Comparison of ENCODE assay signal across 17 cellular contexts in genomic region chr5:56699588-56699987, GRCh38.
DNase-seq lines count a peak whose midpoint lies in the region; ATAC-seq and TF ChIP-seq lines count a peak whose summit lies in the region.
"Had no signal": no experiment of that assay in that cellular context is flagged by ENCODE, and none has a peak within 500 bp of the region (broad histone marks: within the 10 kb centered on the region; RNA-seq: fewer than 3 reads in every experiment).

No MANE protein-coding gene starts in this region.

- H3K4me1 ChIP-seq in neuron (ENCODE audit: insufficient read depth, low read length): peaks cover 14% of the 10 kb centered on the region

- H3K27me3 Mint-ChIP-seq in activated CD4-positive, alpha-beta T cell treated with anti-CD3 and anti-CD28 coated beads for 36 hours: no peaks in the 10 kb centered on the region
- H3K27me3 Mint-ChIP-seq in WTC11 (ENCODE audit: low read depth): no peaks in the 10 kb centered on the region
- H3K27me3 Mint-ChIP-seq: IgD-negative memory B cell; stimulated activated naive CD8-positive, alpha-beta T cell treated with anti-CD3 and anti-CD28 coated beads, Interleukin-15, amount 100 ng/mL, for 72 hours had no signal

- intact Hi-C loops in activated CD4-positive, alpha-beta T cell treated with anti-CD3 and anti-CD28 coated beads for 36 hours (cut with DNase I, micrococcal nuclease): no loop called here

- DNase-seq in activated CD4-positive, alpha-beta T cell treated with anti-CD3 and anti-CD28 coated beads for 36 hours: no peak
- no peak for DNase-seq in activated CD4-positive, alpha-beta T cell treated with anti-CD3 and anti-CD28 coated beads for 1 hour
- DNase-seq in NCI-H146 (lab: John Stamatoyannopoulos, UW) (peak; percentile 94), WTC11 (ENCODE audit: low spot score) (no peak), GM10266 (ENCODE audit: extremely low spot score) (no peak), cerebellum (ENCODE audit: low spot score) (no peak)
- DNase-seq: activated CD8-positive, alpha-beta memory T cell treated with anti-CD3 and anti-CD28 coated beads, Interleukin-2, amount 10 ng/mL, durations not matched to agents 7 days and 5 days; activated gamma-delta T cell treated with Interleukin-2 at 50 U/mL for 16 hours; cortex of kidney; foreskin fibroblast; HFFc6; NCI-H2081 treated with DMSO at 0.1 percent for 48 hours; NK-92 treated with Interleukin-12 subunit alpha and Interleukin-12 subunit beta, amount 100 ng/mL, for 24 hours; stimulated activated naive CD8-positive, alpha-beta T cell treated with anti-CD3 and anti-CD28 coated beads, Interleukin-15, amount 100 ng/mL, for 72 hours had no signal

- POLR2A ChIA-PET in activated CD4-positive, alpha-beta T cell treated with anti-CD3 and anti-CD28 coated beads for 36 hours (lab: Charles Lee): no interaction called here
- POLR2A ChIA-PET in WTC11 (lab: Charles Lee): no interaction called here

- no peaks in the 10 kb centered on the region for H3K9me3 Mint-ChIP-seq in activated CD4-positive, alpha-beta T cell treated with anti-CD3 and anti-CD28 coated beads for 36 hours (ENCODE audit: low read depth)
- H3K9me3 Mint-ChIP-seq in WTC11: no peaks in the 10 kb centered on the region
- H3K9me3 Mint-ChIP-seq: HFFc6; stimulated activated naive CD8-positive, alpha-beta T cell treated with anti-CD3 and anti-CD28 coated beads, Interleukin-15, amount 100 ng/mL, for 72 hours had no signal

- no peak for TF ChIP-seq CTCF in WTC11 (IDR thresholded peaks at IDR 0.05)
- no peak for TF ChIP-seq CTCF in GM10266 (IDR thresholded peaks at IDR 0.05; ENCODE audit: control insufficient read depth, insufficient read depth, low read depth, missing control alignments)

- peak; percentile 38 for ATAC-seq in activated CD4-positive, alpha-beta T cell treated with anti-CD3 and anti-CD28 coated beads for 36 hours
- ATAC-seq in WTC11 (peak; percentile 33; the same call in 1 of the 2 replicates), GM21367 (IDR thresholded peaks at IDR 0.05; ENCODE audit: unreplicated experiment) (no peak)
- ATAC-seq: activated CD8-positive, alpha-beta memory T cell treated with anti-CD3 and anti-CD28 coated beads, Interleukin-2, amount 10 ng/mL, durations not matched to agents 7 days and 5 days; stimulated activated naive CD8-positive, alpha-beta T cell treated with anti-CD3 and anti-CD28 coated beads, Interleukin-15, amount 100 ng/mL, for 72 hours had no signal

- peak overlapping the region; percentile 58 for H2AFZ ChIP-seq in neuron (ENCODE audit: low read depth, low read length)

- peak overlapping the region; percentile 32 for H3K4me3 ChIP-seq in neuron (ENCODE audit: low read length)

- H3K36me3 Mint-ChIP-seq in activated CD4-positive, alpha-beta T cell treated with anti-CD3 and anti-CD28 coated beads for 36 hours (ENCODE audit: low read depth): no peaks in the 10 kb centered on the region
- no peaks in the 10 kb centered on the region for H3K36me3 Mint-ChIP-seq in WTC11
- H3K36me3 Mint-ChIP-seq: activated CD8-positive, alpha-beta memory T cell treated with anti-CD3 and anti-CD28 coated beads, Interleukin-2, amount 10 ng/mL, durations not matched to agents 7 days and 5 days had no signal

- H3K27me3 ChIP-seq in neuron (ENCODE audit: insufficient read depth, low read length): no peaks in the 10 kb centered on the region

- CTCF ChIA-PET in activated CD4-positive, alpha-beta T cell treated with anti-CD3 and anti-CD28 coated beads for 36 hours (lab: Charles Lee): interaction anchor here (1.1 to 1.2 kb wide), 2 partner anchors 21 to 106 kb away, joined by 3 read pairs; no protein-coding TSS in a partner anchor
- CTCF ChIA-PET in WTC11 (lab: Charles Lee): interaction anchor here (0.9 to 1.3 kb wide), 2 partner anchors 219 to 429 kb away, joined by 3 to 4 read pairs; no protein-coding TSS in a partner anchor

- no peak overlapping the region for H3K4me3 Mint-ChIP-seq in activated CD4-positive, alpha-beta T cell treated with anti-CD3 and anti-CD28 coated beads for 36 hours
- no peak overlapping the region for H3K4me3 Mint-ChIP-seq in WTC11
- H3K4me3 Mint-ChIP-seq: activated CD8-positive, alpha-beta memory T cell treated with anti-CD3 and anti-CD28 coated beads, Interleukin-2, amount 10 ng/mL, durations not matched to agents 7 days and 5 days; HFFc6; IgD-negative memory B cell; stimulated activated naive CD8-positive, alpha-beta T cell treated with anti-CD3 and anti-CD28 coated beads, Interleukin-15, amount 100 ng/mL, for 72 hours had no signal

- peaks cover 63% of the 10 kb centered on the region for H3K4me1 Mint-ChIP-seq in activated CD4-positive, alpha-beta T cell treated with anti-CD3 and anti-CD28 coated beads for 36 hours
- peaks cover 29% of the 10 kb centered on the region for H3K4me1 Mint-ChIP-seq in WTC11

- H3K36me3 ChIP-seq in neuron (ENCODE audit: insufficient read depth, low read length): no peaks in the 10 kb centered on the region

- H3K9me3 ChIP-seq in neuron (ENCODE audit: low read length): no peaks in the 10 kb centered on the region

- H3K27ac Mint-ChIP-seq in activated CD4-positive, alpha-beta T cell treated with anti-CD3 and anti-CD28 coated beads for 36 hours: no peak overlapping the region
- peak overlapping the region; percentile 73; the same call in 1 of the 2 replicates for H3K27ac Mint-ChIP-seq in WTC11
- H3K27ac Mint-ChIP-seq: activated CD8-positive, alpha-beta memory T cell treated with anti-CD3 and anti-CD28 coated beads, Interleukin-2, amount 10 ng/mL, durations not matched to agents 7 days and 5 days; HFFc6; stimulated activated naive CD8-positive, alpha-beta T cell treated with anti-CD3 and anti-CD28 coated beads, Interleukin-15, amount 100 ng/mL, for 72 hours had no signal

TF ChIP-seq in WTC11, 78 proteins besides CTCF, POLR2A, EP300 and RAD21:
- TF ChIP-seq ZNF423 (CRISPR knock-in tag; IDR thresholded peaks at IDR 0.05) (no peak), AFF4 (CRISPR knock-in tag; IDR thresholded peaks at IDR 0.05; ENCODE audit: borderline replicate concordance) (no peak), SMAD3 (CRISPR knock-in tag; IDR thresholded peaks at IDR 0.05; ENCODE audit: borderline replicate concordance) (no peak), MXD4 (CRISPR knock-in tag; IDR thresholded peaks at IDR 0.05; ENCODE audit: borderline replicate concordance) (no peak), PRDM15 (CRISPR knock-in tag; IDR thresholded peaks at IDR 0.05) (no peak)
TF ChIP-seq in WTC11: peak in this region for 0.
